ENCODE assay signal across 20 cellular contexts in the genomic region with DNA sequence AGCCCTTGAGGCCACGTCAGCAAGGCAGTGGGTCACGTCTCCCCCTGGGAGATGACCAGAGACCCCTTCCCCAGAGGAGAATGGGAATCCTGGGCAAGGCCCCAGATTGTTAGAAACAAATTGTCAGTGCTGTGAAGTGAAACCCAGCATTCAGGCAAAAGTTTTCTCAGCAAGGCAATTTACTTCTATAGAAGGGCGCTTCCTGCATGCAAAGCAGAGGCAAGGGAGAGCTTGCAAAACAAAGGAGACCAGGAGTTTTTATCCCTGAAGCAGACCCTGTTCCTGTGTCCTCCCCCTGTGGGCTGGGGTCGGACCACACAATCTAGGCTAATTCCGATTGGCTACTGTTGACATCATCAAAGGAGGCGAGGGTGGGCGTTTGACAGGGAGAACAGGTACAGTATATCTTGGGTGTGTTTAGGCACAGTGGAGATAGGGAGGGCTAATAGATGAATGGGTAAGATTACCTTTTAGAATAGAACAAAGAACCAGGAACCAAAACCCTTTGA.
DNase-seq lines count a peak whose midpoint lies in the region; FAIRE-seq and TF ChIP-seq lines count a peak whose summit lies in the region.
"Had no signal": no experiment of that assay in that cellular context is flagged by ENCODE, and none has a peak within 500 bp of the region (broad histone marks: within the 10 kb centered on the region; RNA-seq: fewer than 3 reads in every experiment).

No MANE protein-coding gene starts in this region.

- BruUV-seq in PC-9 (replicated peaks; lab: Mats Ljungman, UMichigan) = no TSS peak

- peaks cover 18% of the 10 kb centered on the region for H3F3A ChIP-seq in PC-9 (ENCODE audit: insufficient read depth, low read depth)

- no peaks in the 10 kb centered on the region; the same call in 1 of the 2 replicates for H3K36me3 ChIP-seq in H7 (replicated peaks; ENCODE audit: control insufficient read depth, insufficient read depth, low read length)
- H3K36me3 ChIP-seq in PC-9 (ENCODE audit: low read depth) = peaks cover 37% of the 10 kb centered on the region
- no peaks in the 10 kb centered on the region for H3K36me3 ChIP-seq in endodermal cell (ENCODE audit: control insufficient read depth, insufficient read depth, low read length)

- H3K27me3 Mint-ChIP-seq in endodermal cell (ENCODE audit: insufficient read depth) = peaks cover 2% of the 10 kb centered on the region
- no peaks in the 10 kb centered on the region for H3K27me3 Mint-ChIP-seq in neural crest cell (ENCODE audit: low read depth)
- H3K27me3 Mint-ChIP-seq: B cell, IgD-negative memory B cell had no signal

- H3K9me3 Mint-ChIP-seq in endodermal cell (peaks cover 25% of the 10 kb centered on the region), neural crest cell (peaks cover 16% of the 10 kb centered on the region)

- H2AFZ ChIP-seq in PC-9 = no peak overlapping the region

- WGBS in endodermal cell (ENCODE audit: insufficient coverage in 1 of 2, insufficient read length in 1 of 2), 2 experiments = 91 to 95% methylated on average over 7 of the region's 7 CpGs

- intact Hi-C loops in PC-9 (cut with micrococcal nuclease; ENCODE audit: unreplicated experiment) = no loop called here

- peak overlapping the region; percentile 16; the same call in 1 of the 2 replicates for H3K4me3 ChIP-seq in H7 (ENCODE audit: insufficient read depth, low read depth, low read length)
- H3K4me3 ChIP-seq in PC-9 = 0 out of 2 replicates have a peak overlapping the region, but pooled peaks have one; percentile 18
- no peak overlapping the region for H3K4me3 ChIP-seq in endodermal cell (ENCODE audit: low read length)
- H3K4me3 ChIP-seq: Peyer's patch had no signal

- H3K4me3 Mint-ChIP-seq in endodermal cell (no peak overlapping the region), neural crest cell (no peak overlapping the region)
- H3K4me3 Mint-ChIP-seq: B cell; CD8-positive, alpha-beta T cell; IgD-negative memory B cell had no signal

- H3K79me2 ChIP-seq in PC-9 (ENCODE audit: low read depth) = peaks cover 8% of the 10 kb centered on the region; the same call in 1 of the 2 replicates

- no peak for FAIRE-seq in RCC 7860 (lab: Jason Lieb, UNC)
- FAIRE-seq: G401.6, H54 had no signal

- no peaks in the 10 kb centered on the region for H3K27me3 ChIP-seq in H7 (ENCODE audit: control insufficient read depth, insufficient read depth, low read length)
- H3K27me3 ChIP-seq in PC-9 (ENCODE audit: insufficient read depth, low read depth) = no peaks in the 10 kb centered on the region
- H3K27me3 ChIP-seq in endodermal cell (ENCODE audit: control insufficient read depth, insufficient read depth, low read length, poor library complexity, severe bottlenecking) = no peaks in the 10 kb centered on the region
- H3K27me3 ChIP-seq: Peyer's patch had no signal

- no peak overlapping the region for H3K9ac ChIP-seq in endodermal cell (ENCODE audit: extremely low read depth, low read length, poor library complexity, severe bottlenecking)
- H3K9ac ChIP-seq: KMS-11 had no signal

- H3K9me2 ChIP-seq in PC-9 (ENCODE audit: insufficient read depth) = no peaks in the 10 kb centered on the region

- POLR2A ChIA-PET in PC-9 (lab: Charles Lee; ENCODE audit: unreplicated experiment) = no interaction called here

- H3K4me1 Mint-ChIP-seq in endodermal cell (no peaks in the 10 kb centered on the region), neural crest cell (peaks cover 5% of the 10 kb centered on the region)

- H3K27ac ChIP-seq in PC-9 = no peak overlapping the region
- no peak overlapping the region for H3K27ac ChIP-seq in endodermal cell (ENCODE audit: low read depth, low read length)
- H3K27ac ChIP-seq: 22Rv1, C4-2B, KMS-11, Peyer's patch had no signal

- H3K27ac Mint-ChIP-seq in endodermal cell (no peak overlapping the region), neural crest cell (ENCODE audit: unreplicated experiment) (peak overlapping the region; percentile 2)
- H3K27ac Mint-ChIP-seq: CD8-positive, alpha-beta T cell; IgD-negative memory B cell had no signal

- H3K9me3 ChIP-seq in PC-9 (ENCODE audit: insufficient read depth, low read depth) (peaks cover 28% of the 10 kb centered on the region), endodermal cell (ENCODE audit: control insufficient read depth, low read length) (peaks cover 19% of the 10 kb centered on the region)

- TF ChIP-seq CTCF in PC-9 (conservative IDR thresholded peaks at IDR 0.05) (no peak), endodermal cell (conservative IDR thresholded peaks at IDR 0.05) (no peak), neural crest cell (conservative IDR thresholded peaks at IDR 0.05) (no peak)

- DNase-seq in H7 (no peak), PC-9 (no peak), endodermal cell (peak; percentile 81), neural crest cell (ENCODE audit: low read depth, low spot score) (no peak), RCC 7860 (ENCODE audit: low spot score) (no peak), cerebellar nuclear complex (lab: John Stamatoyannopoulos, UW) (no peak), H4 (ENCODE audit: low spot score) (no peak)
- DNase-seq: Caco-2; CD8-positive, alpha-beta T cell; MM.1S; NCI-H2029; NCI-H526 treated with DMSO at 0.1 percent for 48 hours; Peyer's patch had no signal

- H4K20me1 ChIP-seq in PC-9 (ENCODE audit: insufficient read depth) = no peaks in the 10 kb centered on the region

- no peak overlapping the region for H3K4me2 ChIP-seq in PC-9
- H3K4me2 ChIP-seq: KMS-11 had no signal

- CTCF ChIA-PET in PC-9 (lab: Charles Lee) = no interaction called here

- peaks cover 23% of the 10 kb centered on the region for H3K4me1 ChIP-seq in PC-9 (replicated peaks; ENCODE audit: insufficient read depth)
- no peaks in the 10 kb centered on the region for H3K4me1 ChIP-seq in endodermal cell (ENCODE audit: control insufficient read depth, insufficient read depth, low read length)
- H3K4me1 ChIP-seq: Caco-2, Peyer's patch had no signal

- H3K36me3 Mint-ChIP-seq in endodermal cell (ENCODE audit: low read depth) (no peaks in the 10 kb centered on the region), neural crest cell (ENCODE audit: low read depth) (peaks cover 35% of the 10 kb centered on the region)
